ENCODE assay signal across 29 cellular contexts in genomic region chr16:31888735-31889134, GRCh38. TPM values are rescaled to one million over a fixed set of nuclear protein-coding genes. Genes with fewer than 3 reads are reported as not detected.
A peak's percentile ranks its signal among the peaks of the same experiment; 100 is the strongest.
DNase-seq lines count a peak whose midpoint lies in the region; ATAC-seq, FAIRE-seq and TF ChIP-seq lines count a peak whose summit lies in the region.
"Had no signal": no experiment of that assay in that cellular context is flagged by ENCODE, and none has a peak within 500 bp of the region (broad histone marks: within the 10 kb centered on the region; RNA-seq: fewer than 3 reads in every experiment).

No MANE protein-coding gene starts in this region.

- H3K4me3 Mint-ChIP-seq in activated CD8-positive, alpha-beta T cell treated with anti-CD3 and anti-CD28 coated beads for 36 hours, result peak overlapping the region; percentile 59
- H3K4me3 Mint-ChIP-seq in activated CD8-positive, alpha-beta T cell treated with anti-CD3 and anti-CD28 coated beads, Interleukin-2, amount 10 ng/mL, durations not matched to agents 7 days and 5 days, result no peak overlapping the region
- H3K4me3 Mint-ChIP-seq in CD4-positive, alpha-beta memory T cell, result peak overlapping the region in 2 of 8 donors; percentile 6 to 57
- peak overlapping the region; percentile 66 for H3K4me3 Mint-ChIP-seq in activated T-helper 1 cell treated with anti-CD3 and anti-CD28 coated beads, Interleukin-12 subunit alpha, Interleukin-12 subunit beta, Interleukin-2, Interleukin-4 antibody, amounts not matched to agents 30 ng/mL and 10 ng/mL and 1 ng/mL, durations not matched to agents 14 hours and 24 hours and 36 hours
- H3K4me3 Mint-ChIP-seq: stimulated activated memory B cell treated with anti-CD40 and anti-IgM and Interleukin-4, amounts not matched to agents 10 μg/mL and 1 μg/mL and 100 μg/mL, for 72 hours had no signal

- H3K9me3 Mint-ChIP-seq in activated CD8-positive, alpha-beta T cell treated with anti-CD3 and anti-CD28 coated beads for 36 hours, result peaks cover 32% of the 10 kb centered on the region
- H3K9me3 Mint-ChIP-seq in activated CD8-positive, alpha-beta T cell treated with anti-CD3 and anti-CD28 coated beads, Interleukin-2, amount 10 ng/mL, durations not matched to agents 7 days and 5 days (ENCODE audit: insufficient read depth), result peaks cover 57% of the 10 kb centered on the region
- H3K9me3 Mint-ChIP-seq in CD4-positive, alpha-beta memory T cell, result peaks cover 0 to 25% (median 22%) of the 10 kb centered on the region in 8 donors
- H3K9me3 Mint-ChIP-seq in activated T-helper 1 cell treated with anti-CD3 and anti-CD28 coated beads, Interleukin-12 subunit alpha, Interleukin-12 subunit beta, Interleukin-2, Interleukin-4 antibody, amounts not matched to agents 30 ng/mL and 10 ng/mL and 1 ng/mL, durations not matched to agents 14 hours and 24 hours and 36 hours, result peaks cover 77% of the 10 kb centered on the region

- ATAC-seq in activated CD8-positive, alpha-beta T cell treated with anti-CD3 and anti-CD28 coated beads for 36 hours, result peak; percentile 57
- no peak for ATAC-seq in activated CD8-positive, alpha-beta T cell treated with anti-CD3 and anti-CD28 coated beads, Interleukin-2, amount 10 ng/mL, durations not matched to agents 7 days and 5 days
- no peak for ATAC-seq in GM21576 (IDR thresholded peaks at IDR 0.05; ENCODE audit: unreplicated experiment)
- ATAC-seq: foreskin keratinocyte; GM12878; heart right ventricle; Panc1; pancreas; stimulated activated memory B cell treated with anti-CD40 and anti-IgM and Interleukin-4, amounts not matched to agents 10 μg/mL and 1 μg/mL and 100 μg/mL, for 72 hours had no signal

- H3K27ac Mint-ChIP-seq in activated CD8-positive, alpha-beta T cell treated with anti-CD3 and anti-CD28 coated beads for 36 hours, result peak overlapping the region; percentile 92
- no peak overlapping the region for H3K27ac Mint-ChIP-seq in activated CD8-positive, alpha-beta T cell treated with anti-CD3 and anti-CD28 coated beads, Interleukin-2, amount 10 ng/mL, durations not matched to agents 7 days and 5 days
- H3K27ac Mint-ChIP-seq in CD4-positive, alpha-beta memory T cell, result peak overlapping the region in 5 of 7 donors; percentile 5 to 87 (median 47)
- H3K27ac Mint-ChIP-seq in activated T-helper 1 cell treated with anti-CD3 and anti-CD28 coated beads, Interleukin-12 subunit alpha, Interleukin-12 subunit beta, Interleukin-2, Interleukin-4 antibody, amounts not matched to agents 30 ng/mL and 10 ng/mL and 1 ng/mL, durations not matched to agents 14 hours and 24 hours and 36 hours, result peak overlapping the region; percentile 90
- H3K27ac Mint-ChIP-seq: stimulated activated memory B cell treated with anti-CD40 and anti-IgM and Interleukin-4, amounts not matched to agents 10 μg/mL and 1 μg/mL and 100 μg/mL, for 72 hours had no signal

- CTCF ChIA-PET in activated CD8-positive, alpha-beta T cell treated with anti-CD3 and anti-CD28 coated beads for 36 hours (lab: Charles Lee), result no interaction called here
- CTCF ChIA-PET in activated CD8-positive, alpha-beta T cell treated with anti-CD3 and anti-CD28 coated beads, Interleukin-2, amount 10 ng/mL, durations not matched to agents 7 days and 5 days (lab: Charles Lee), result no interaction called here
- CTCF ChIA-PET in CD4-positive, alpha-beta memory T cell (lab: Charles Lee; ENCODE audit: partially characterized antibody), result interaction anchor here (0.7 kb wide), 1 partner anchor 22 kb away, joined by 3 read pairs; no protein-coding TSS in a partner anchor

- POLR2A ChIA-PET in activated CD8-positive, alpha-beta T cell treated with anti-CD3 and anti-CD28 coated beads for 36 hours (lab: Charles Lee), result interaction anchor here (0.6 to 1.1 kb wide), 3 partner anchors 15 to 224 kb away, joined by 3 to 7 read pairs (median 3); partner anchors contain the start of gene ZNF267
- POLR2A ChIA-PET in activated CD8-positive, alpha-beta T cell treated with anti-CD3 and anti-CD28 coated beads, Interleukin-2, amount 10 ng/mL, durations not matched to agents 7 days and 5 days (lab: Charles Lee), result interaction anchor here (0.5 to 1.1 kb wide), 2 partner anchors 11 to 12 kb away, joined by 3 to 4 read pairs; no protein-coding TSS in a partner anchor
- POLR2A ChIA-PET in CD4-positive, alpha-beta memory T cell (lab: Charles Lee; ENCODE audit: partially characterized antibody), result no interaction called here

- intact Hi-C loops in activated CD8-positive, alpha-beta T cell treated with anti-CD3 and anti-CD28 coated beads for 36 hours (cut with micrococcal nuclease), result no loop called here
- intact Hi-C loops in CD4-positive, alpha-beta memory T cell (cut with micrococcal nuclease), result no loop called here
- intact Hi-C loops in activated T-helper 1 cell treated with anti-CD3 and anti-CD28 coated beads, Interleukin-12 subunit alpha, Interleukin-12 subunit beta, Interleukin-2, Interleukin-4 antibody, amounts not matched to agents 30 ng/mL and 10 ng/mL and 1 ng/mL, durations not matched to agents 14 hours and 24 hours and 36 hours (cut with micrococcal nuclease), result loop anchor here (1.0 to 2.0 kb wide), 2 partner anchors 8 to 20 kb away; no protein-coding TSS in a partner anchor

- no peak overlapping the region for H3K4me3 ChIP-seq in CD4-positive, alpha-beta memory T cell (ENCODE audit: low read length in 2 of 2)
- H3K4me3 ChIP-seq: adrenal gland, GM12878, heart right ventricle, pancreas, spleen, vagina had no signal

- no peak overlapping the region for H3K27ac ChIP-seq in CD4-positive, alpha-beta memory T cell (ENCODE audit: low read depth, low read length)
- H3K27ac ChIP-seq: adrenal gland, brain microvascular endothelial cell, foreskin keratinocyte, heart right ventricle, pancreas, spleen, vagina had no signal

- peaks cover 58% of the 10 kb centered on the region for H3K36me3 ChIP-seq in CD4-positive, alpha-beta memory T cell (ENCODE audit: insufficient read depth, low read length)

- peak; percentile 70 for FAIRE-seq in islet of Langerhans (lab: Jason Lieb, UNC)
- FAIRE-seq: GM12878, H1 had no signal

- TF ChIP-seq CTCF in activated CD8-positive, alpha-beta T cell treated with anti-CD3 and anti-CD28 coated beads for 36 hours (IDR thresholded peaks at IDR 0.05), result no peak

- peaks cover 79% of the 10 kb centered on the region for H3K4me1 Mint-ChIP-seq in activated CD8-positive, alpha-beta T cell treated with anti-CD3 and anti-CD28 coated beads for 36 hours (ENCODE audit: low read depth)
- H3K4me1 Mint-ChIP-seq in activated CD8-positive, alpha-beta T cell treated with anti-CD3 and anti-CD28 coated beads, Interleukin-2, amount 10 ng/mL, durations not matched to agents 7 days and 5 days (ENCODE audit: low read depth), result peaks cover 41% of the 10 kb centered on the region
- H3K4me1 Mint-ChIP-seq in CD4-positive, alpha-beta memory T cell, result peaks cover 35 to 73% (median 59%) of the 10 kb centered on the region in 4 donors
- H3K4me1 Mint-ChIP-seq in activated T-helper 1 cell treated with anti-CD3 and anti-CD28 coated beads, Interleukin-12 subunit alpha, Interleukin-12 subunit beta, Interleukin-2, Interleukin-4 antibody, amounts not matched to agents 30 ng/mL and 10 ng/mL and 1 ng/mL, durations not matched to agents 14 hours and 24 hours and 36 hours (ENCODE audit: low read depth), result peaks cover 45% of the 10 kb centered on the region

- no peaks in the 10 kb centered on the region for H3K27me3 Mint-ChIP-seq in activated CD8-positive, alpha-beta T cell treated with anti-CD3 and anti-CD28 coated beads for 36 hours
- H3K27me3 Mint-ChIP-seq in activated CD8-positive, alpha-beta T cell treated with anti-CD3 and anti-CD28 coated beads, Interleukin-2, amount 10 ng/mL, durations not matched to agents 7 days and 5 days (ENCODE audit: low read depth), result no peaks in the 10 kb centered on the region
- H3K27me3 Mint-ChIP-seq in CD4-positive, alpha-beta memory T cell, result no peaks in the 10 kb centered on the region
- no peaks in the 10 kb centered on the region for H3K27me3 Mint-ChIP-seq in activated T-helper 1 cell treated with anti-CD3 and anti-CD28 coated beads, Interleukin-12 subunit alpha, Interleukin-12 subunit beta, Interleukin-2, Interleukin-4 antibody, amounts not matched to agents 30 ng/mL and 10 ng/mL and 1 ng/mL, durations not matched to agents 14 hours and 24 hours and 36 hours (ENCODE audit: insufficient read depth)
- H3K27me3 Mint-ChIP-seq: naive B cell; stimulated activated memory B cell treated with anti-CD40 and anti-IgM and Interleukin-4, amounts not matched to agents 10 μg/mL and 1 μg/mL and 100 μg/mL, for 72 hours had no signal

- H3K4me1 ChIP-seq in CD4-positive, alpha-beta memory T cell (ENCODE audit: insufficient read depth, low read length), result peaks cover 33% of the 10 kb centered on the region
- H3K4me1 ChIP-seq: adrenal gland, foreskin keratinocyte, pancreas, vagina had no signal

- H3K27me3 ChIP-seq in CD4-positive, alpha-beta memory T cell (ENCODE audit: insufficient read depth, low read length), result no peaks in the 10 kb centered on the region
- H3K27me3 ChIP-seq: adrenal gland, brain microvascular endothelial cell, foreskin keratinocyte, heart right ventricle, pancreas, spleen, vagina had no signal

- no peaks in the 10 kb centered on the region for H3K9me3 ChIP-seq in CD4-positive, alpha-beta memory T cell (ENCODE audit: control insufficient read depth in 1 of 2, low read length in 2 of 2)
- H3K9me3 ChIP-seq: adrenal gland, pancreas, vagina had no signal

- peaks cover 94% of the 10 kb centered on the region for H3K36me3 Mint-ChIP-seq in activated CD8-positive, alpha-beta T cell treated with anti-CD3 and anti-CD28 coated beads for 36 hours (ENCODE audit: low read depth)
- peaks cover 98% of the 10 kb centered on the region for H3K36me3 Mint-ChIP-seq in activated CD8-positive, alpha-beta T cell treated with anti-CD3 and anti-CD28 coated beads, Interleukin-2, amount 10 ng/mL, durations not matched to agents 7 days and 5 days (ENCODE audit: low read depth)
- peaks cover 90 to 91% of the 10 kb centered on the region in 2 donors for H3K36me3 Mint-ChIP-seq in CD4-positive, alpha-beta memory T cell
- peaks cover 96% of the 10 kb centered on the region for H3K36me3 Mint-ChIP-seq in activated T-helper 1 cell treated with anti-CD3 and anti-CD28 coated beads, Interleukin-12 subunit alpha, Interleukin-12 subunit beta, Interleukin-2, Interleukin-4 antibody, amounts not matched to agents 30 ng/mL and 10 ng/mL and 1 ng/mL, durations not matched to agents 14 hours and 24 hours and 36 hours (ENCODE audit: low read depth)

- no peak for DNase-seq in activated CD8-positive, alpha-beta T cell treated with anti-CD3 and anti-CD28 coated beads for 36 hours
- no peak for DNase-seq in activated CD8-positive, alpha-beta T cell treated with anti-CD3 and anti-CD28 coated beads, Interleukin-2, amount 10 ng/mL, durations not matched to agents 7 days and 5 days
- no peak for DNase-seq in CD4-positive, alpha-beta memory T cell
- DNase-seq in activated T-helper 1 cell treated with anti-CD3 and anti-CD28 coated beads, Interleukin-12 subunit alpha, Interleukin-12 subunit beta, Interleukin-2, Interleukin-4 antibody, amounts not matched to agents 30 ng/mL and 10 ng/mL and 1 ng/mL, durations not matched to agents 14 hours and 24 hours and 36 hours (ENCODE audit: low spot score), result no peak
- DNase-seq in NCI-H82 (lab: John Stamatoyannopoulos, UW) (no peak), NCI-H524 (lab: John Stamatoyannopoulos, UW) (no peak)
- DNase-seq: ACHN; activated CD4-positive, alpha-beta T cell treated with anti-CD3 and anti-CD28 coated beads for 4 hours; adrenal gland; brain microvascular endothelial cell; effector CD8-positive, alpha-beta T cell; foreskin keratinocyte; heart right ventricle; KG1; naive B cell; NCI-H2171; NCI-H510A treated with DMSO at 0.1 percent for 48 hours; pancreas; SIG-M5; spleen; stimulated activated CD4-positive, alpha-beta T cell treated with anti-CD3 and anti-CD28 coated beads, Interleukin-2, amount 100 ng/mL, for 48 hours; SW 1271 had no signal

RNA-seq across cellular contexts. Expression of gene ZNF267, which starts 15.1 kb away (rescaled TPM):
- 10 to 100 TPM; 67.7 to 70.2 TPM for total RNA-seq in activated CD8-positive, alpha-beta T cell treated with anti-CD3 and anti-CD28 coated beads for 36 hours
- 10 to 100 TPM; 43.9 to 49.8 TPM for total RNA-seq in activated CD8-positive, alpha-beta T cell treated with anti-CD3 and anti-CD28 coated beads, Interleukin-2, amount 10 ng/mL, durations not matched to agents 7 days and 5 days
- 10 to 100 TPM; 47.4 to 51.9 TPM for total RNA-seq in CD4-positive, alpha-beta memory T cell
- 10 to 100 TPM; 12.4 to 17.3 TPM for polyA plus RNA-seq in CD4-positive, alpha-beta memory T cell
- total RNA-seq in activated T-helper 1 cell treated with anti-CD3 and anti-CD28 coated beads, Interleukin-12 subunit alpha, Interleukin-12 subunit beta, Interleukin-2, Interleukin-4 antibody, amounts not matched to agents 30 ng/mL and 10 ng/mL and 1 ng/mL, durations not matched to agents 14 hours and 24 hours and 36 hours, result 93.9 and 98.9 TPM in 2 replicates
